24 cellular contexts compared by ENCODE assay signal in genomic region chr13:44840131-44840530, GRCh38.
"Had no signal": no experiment of that assay in that cellular context is flagged by ENCODE, and none has a peak within 500 bp of the region (broad histone marks: within the 10 kb centered on the region; RNA-seq: fewer than 3 reads in every experiment).

No MANE protein-coding gene starts in this region.

- H3K4me3 Mint-ChIP-seq: activated T-cell treated with anti-CD3 and anti-CD28 coated beads, Interleukin-2, amount 50 U/mL, for 4 hours; brain; natural killer cell treated with Interleukin-12 subunit alpha and Interleukin-12 subunit beta and Interleukin-15 and Interleukin-18, amount 100 ng/mL, for 72 hours; T-helper 1 cell treated with Interleukin-12 subunit alpha and Interleukin-12 subunit beta and Interleukin-4 antibody, amounts not matched to agents 30 μg/mL and 1 μg/mL, for 36 hours had no signal

- H3K4me3 ChIP-seq: lower lobe of right lung, vagina had no signal

- H3K9me3 Mint-ChIP-seq: activated naive CD4-positive, alpha-beta T cell treated with anti-CD3 and anti-CD28 coated beads, Interleukin-2, amount 50 U/mL, for 72 hours; activated T-cell treated with anti-CD3 and anti-CD28 coated beads, Interleukin-2, amount 50 U/mL, for 4 hours; natural killer cell treated with Interleukin-12 subunit alpha and Interleukin-12 subunit beta and Interleukin-15 and Interleukin-18, amount 100 ng/mL, for 72 hours; T-helper 1 cell treated with Interleukin-12 subunit alpha and Interleukin-12 subunit beta and Interleukin-4 antibody, amounts not matched to agents 30 μg/mL and 1 μg/mL, for 36 hours had no signal

- H3K27me3 ChIP-seq: vagina had no signal

- H2AFZ ChIP-seq: parathyroid adenoma had no signal

- H3K9me3 ChIP-seq: lower lobe of right lung, neutrophil, vagina had no signal

- H3K79me2 ChIP-seq: parathyroid adenoma had no signal

- H3K4me1 ChIP-seq: lower lobe of right lung, parathyroid adenoma, vagina had no signal

- H3K36me3 ChIP-seq: lower lobe of right lung, neutrophil, vagina had no signal

- H3K36me3 Mint-ChIP-seq: activated naive CD4-positive, alpha-beta T cell treated with anti-CD3 and anti-CD28 coated beads, Interleukin-2, amount 50 U/mL, for 72 hours; brain; natural killer cell treated with Interleukin-12 subunit alpha and Interleukin-12 subunit beta and Interleukin-15 and Interleukin-18, amount 100 ng/mL, for 72 hours had no signal

- H3K27ac Mint-ChIP-seq: activated naive CD4-positive, alpha-beta T cell treated with anti-CD3 and anti-CD28 coated beads, Interleukin-2, amount 50 U/mL, for 72 hours; brain; natural killer cell treated with Interleukin-12 subunit alpha and Interleukin-12 subunit beta and Interleukin-15 and Interleukin-18, amount 100 ng/mL, for 72 hours; T-helper 1 cell treated with Interleukin-12 subunit alpha and Interleukin-12 subunit beta and Interleukin-4 antibody, amounts not matched to agents 30 μg/mL and 1 μg/mL, for 36 hours had no signal

- ATAC-seq: activated CD4-positive, CD25-positive, alpha-beta regulatory T cell treated with anti-CD3 and anti-CD28 coated beads, Interleukin-2, amount 50 U/mL, for 24 hours; activated naive CD4-positive, alpha-beta T cell treated with anti-CD3 and anti-CD28 coated beads, Interleukin-2, amount 50 U/mL, for 72 hours; activated T-cell treated with anti-CD3 and anti-CD28 coated beads, Interleukin-2, amount 50 U/mL, for 4 hours; lower lobe of right lung; natural killer cell treated with Interleukin-12 subunit alpha and Interleukin-12 subunit beta and Interleukin-15 and Interleukin-18, amount 100 ng/mL, for 72 hours; sciatic nerve; stimulated activated naive CD8-positive, alpha-beta T cell treated with anti-CD3 and anti-CD28 coated beads, Interleukin-15, Interleukin-2, amounts not matched to agents 100 U/mL and 50 U/mL, for 24 hours had no signal

- H3K9ac ChIP-seq: parathyroid adenoma had no signal

- H3K4me1 Mint-ChIP-seq: brain had no signal

- H3K27ac ChIP-seq: lower lobe of right lung, neutrophil, parathyroid adenoma, vagina had no signal

- DNase-seq: activated CD4-positive, alpha-beta T cell treated with anti-CD3 and anti-CD28 coated beads, Interleukin-2, amount 50 U/mL, for 1 hour; activated CD8-positive, alpha-beta memory T cell treated with anti-CD3 and anti-CD28 coated beads, Interleukin-2, amount 50 U/mL, for 4 hours; activated effector memory CD4-positive, alpha-beta T cell treated with Interleukin-2 at 50 U/mL for 16 hours; activated T-cell treated with anti-CD3 and anti-CD28 coated beads, Interleukin-2, amount 50 U/mL, for 4 hours; amygdala; central memory CD4-positive, alpha-beta T cell; effector memory CD4-positive, alpha-beta T cell; hypothalamus; islet precursor cell; lower lobe of right lung; stimulated activated CD4-positive, alpha-beta T cell treated with anti-CD3 and anti-CD28 coated beads, Interleukin-12 subunit alpha, Interleukin-12 subunit beta, amount 100 ng/mL, for 4 hours; stimulated activated CD4-positive, alpha-beta T cell treated with anti-CD3 and anti-CD28 coated beads, Interleukin-1b, Interleukin-23, amount 100 ng/mL, for 48 hours; stimulated activated naive CD8-positive, alpha-beta T cell treated with anti-CD3 and anti-CD28 coated beads, Interleukin-15, Interleukin-2, amounts not matched to agents 100 U/mL and 50 U/mL, for 24 hours; substantia nigra; trophoblast cell had no signal
